In the genomic region with DNA sequence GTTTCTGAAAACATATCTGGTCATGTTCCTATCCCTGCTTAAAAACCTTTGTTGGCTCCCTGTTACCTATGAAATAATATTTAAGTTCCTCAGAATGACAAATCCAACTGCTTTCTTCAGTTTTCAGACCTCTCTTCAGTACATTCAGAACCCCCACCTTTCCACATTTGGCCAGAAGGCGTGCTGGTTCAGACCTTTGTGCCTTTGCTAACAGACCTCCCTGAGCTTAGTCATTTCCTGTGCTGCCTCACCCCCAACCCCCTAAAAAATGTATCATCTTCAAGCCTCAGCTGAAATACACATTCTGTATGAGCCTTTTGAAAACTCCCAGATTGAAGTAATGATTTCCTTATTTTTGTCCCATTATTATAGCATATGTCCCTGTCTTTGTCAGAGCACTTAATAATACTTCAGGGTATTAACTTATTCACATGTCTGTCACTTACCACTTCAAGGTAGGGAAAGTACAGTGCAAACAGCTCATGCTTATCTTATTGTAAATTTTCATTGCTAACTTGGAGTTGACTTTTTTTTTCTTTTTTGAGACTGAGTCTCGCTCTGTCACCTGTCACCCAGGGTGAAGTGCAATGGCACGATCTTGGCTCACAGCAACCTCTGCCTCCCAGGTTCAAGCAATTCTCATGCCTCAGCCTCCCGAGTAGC, we compare ENCODE assay signal across 1 cellular context.
TF ChIP-seq lines count a peak whose summit lies in the region.

No MANE protein-coding gene starts in this region.

TF ChIP-seq in HCT116, 20 proteins besides CTCF, POLR2A, EP300 and RAD21 (continued from another document):
- TF ChIP-seq, protein P1, sequence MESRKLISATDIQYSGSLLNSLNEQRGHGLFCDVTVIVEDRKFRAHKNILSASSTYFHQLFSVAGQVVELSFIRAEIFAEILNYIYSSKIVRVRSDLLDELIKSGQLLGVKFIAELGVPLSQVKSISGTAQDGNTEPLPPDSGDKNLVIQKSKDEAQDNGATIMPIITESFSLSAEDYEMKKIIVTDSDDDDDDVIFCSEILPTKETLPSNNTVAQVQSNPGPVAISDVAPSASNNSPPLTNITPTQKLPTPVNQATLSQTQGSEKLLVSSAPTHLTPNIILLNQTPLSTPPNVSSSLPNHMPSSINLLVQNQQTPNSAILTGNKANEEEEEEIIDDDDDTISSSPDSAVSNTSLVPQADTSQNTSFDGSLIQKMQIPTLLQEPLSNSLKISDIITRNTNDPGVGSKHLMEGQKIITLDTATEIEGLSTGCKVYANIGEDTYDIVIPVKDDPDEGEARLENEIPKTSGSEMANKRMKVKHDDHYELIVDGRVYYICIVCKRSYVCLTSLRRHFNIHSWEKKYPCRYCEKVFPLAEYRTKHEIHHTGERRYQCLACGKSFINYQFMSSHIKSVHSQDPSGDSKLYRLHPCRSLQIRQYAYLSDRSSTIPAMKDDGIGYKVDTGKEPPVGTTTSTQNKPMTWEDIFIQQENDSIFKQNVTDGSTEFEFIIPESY (IDR thresholded peaks at IDR 0.05; ENCODE audit: extremely low read depth, insufficient replicate concordance, low read length): no peak
- TF ChIP-seq TCF7L2 (IDR thresholded peaks at IDR 0.05; ENCODE audit: borderline replicate concordance, extremely low read depth, insufficient read depth, insufficient read length) (no peak), FOSL1 (IDR thresholded peaks at IDR 0.05; ENCODE audit: low read depth) (no peak), ZFX (IDR thresholded peaks at IDR 0.05) (no peak), EZH2 (IDR thresholded peaks at IDR 0.05) (no peak), EZH2phosphoT487 (IDR thresholded peaks at IDR 0.05; ENCODE audit: borderline replicate concordance) (no peak)
